Comparison of ENCODE assay signal across 10 cellular contexts in genomic region chr19:37227996-37228395, GRCh38. TPM values are rescaled to one million over a fixed set of nuclear protein-coding genes. Genes with fewer than 3 reads are reported as not detected.
DNase-seq lines count a peak whose midpoint lies in the region; ATAC-seq and TF ChIP-seq lines count a peak whose summit lies in the region.
"Had no signal": no experiment of that assay in that cellular context is flagged by ENCODE, and none has a peak within 500 bp of the region (broad histone marks: within the 10 kb centered on the region; RNA-seq: fewer than 3 reads in every experiment).

No MANE protein-coding gene starts in this region.

- H3K4me1 ChIP-seq in Caco-2 (no peaks in the 10 kb centered on the region), lower lobe of right lung (no peaks in the 10 kb centered on the region)

- H3K36me3 ChIP-seq in Caco-2 (ENCODE audit: control insufficient read depth, insufficient read depth, low read length) = no peaks in the 10 kb centered on the region
- H3K36me3 ChIP-seq in lower lobe of right lung = peaks cover 78% of the 10 kb centered on the region

- BruUV-seq in Caco-2 (replicated peaks; lab: Mats Ljungman, UMichigan) = no TSS peak

- H3K27me3 ChIP-seq in Caco-2 (replicated peaks; ENCODE audit: control insufficient read depth, insufficient read depth, low read length) (no peaks in the 10 kb centered on the region), lower lobe of right lung (ENCODE audit: low read depth) (no peaks in the 10 kb centered on the region)

- no peaks in the 10 kb centered on the region for H3K27me3 Mint-ChIP-seq in Caco-2 (ENCODE audit: insufficient read depth, unreplicated experiment)
- no peaks in the 10 kb centered on the region for H3K27me3 Mint-ChIP-seq in activated naive CD8-positive, alpha-beta T cell treated with anti-CD3 and anti-CD28 coated beads, Interleukin-2, amount 50 U/mL, for 24 hours
- H3K27me3 Mint-ChIP-seq: activated naive CD4-positive, alpha-beta T cell treated with anti-CD3 and anti-CD28 coated beads, Interleukin-2, amount 50 U/mL, for 24 hours; naive B cell had no signal

- intact Hi-C loops in Caco-2 (cut with micrococcal nuclease; ENCODE audit: unreplicated experiment) (no loop called here), lower lobe of right lung (cut with DNase I) (no loop called here)

- no peak overlapping the region for H3K4me3 ChIP-seq in Caco-2 (ENCODE audit: low read depth, low read length)
- H3K4me3 ChIP-seq in HFF-Myc (replicated peaks; ENCODE audit: low read depth, low read length) = no peak overlapping the region
- no peak overlapping the region for H3K4me3 ChIP-seq in lower lobe of right lung

- no peak for ATAC-seq in activated naive CD8-positive, alpha-beta T cell treated with anti-CD3 and anti-CD28 coated beads, Interleukin-2, amount 50 U/mL, for 24 hours
- ATAC-seq in lower lobe of right lung = no peak
- no peak for ATAC-seq in GM21717 (IDR thresholded peaks at IDR 0.05; ENCODE audit: unreplicated experiment)

- peak; percentile 52 to 72 for TF ChIP-seq CTCF in Caco-2 (IDR thresholded peaks at IDR 0.05; ENCODE audit: insufficient read depth in 1 of 2, low read depth in 1 of 2, low read length in 1 of 2, severe bottlenecking in 1 of 2, unreplicated experiment in 1 of 2)
- peak; percentile 53 for TF ChIP-seq CTCF in HFF-Myc (IDR thresholded peaks at IDR 0.05; ENCODE audit: low read depth, low read length, missing control alignments)
- peak; percentile 48 for TF ChIP-seq CTCF in lower lobe of right lung (IDR thresholded peaks at IDR 0.05)

- DNase-seq in Caco-2 = peak in 1 of 2 experiments; percentile 59
- DNase-seq in HFF-Myc (ENCODE audit: extremely low read depth, low read depth) = no peak
- peak; percentile 40 for DNase-seq in activated naive CD8-positive, alpha-beta T cell treated with anti-CD3 and anti-CD28 coated beads, Interleukin-2, amount 50 U/mL, for 24 hours
- DNase-seq in lower lobe of right lung = no peak
- DNase-seq in activated gamma-delta T cell (lab: John Stamatoyannopoulos, UW) = no peak
- no peak for DNase-seq in SIG-M5 (lab: John Stamatoyannopoulos, UW)
- no peak for DNase-seq in DMS153 treated with DMSO at 0.1 percent for 48 hours (lab: John Stamatoyannopoulos, UW; ENCODE audit: unreplicated experiment)
- DNase-seq: naive B cell had no signal

- POLR2A ChIA-PET in Caco-2 (lab: Charles Lee) = no interaction called here

- H3K9me3 ChIP-seq in Caco-2 = peaks cover 21% of the 10 kb centered on the region
- H3K9me3 ChIP-seq in lower lobe of right lung = peaks cover 48% of the 10 kb centered on the region

- CTCF ChIA-PET in Caco-2 (lab: Charles Lee) = no interaction called here

- H3K27ac Mint-ChIP-seq in Caco-2 (ENCODE audit: unreplicated experiment) = no peak overlapping the region
- H3K27ac Mint-ChIP-seq in activated naive CD8-positive, alpha-beta T cell treated with anti-CD3 and anti-CD28 coated beads, Interleukin-2, amount 50 U/mL, for 24 hours = no peak overlapping the region
- H3K27ac Mint-ChIP-seq: activated naive CD4-positive, alpha-beta T cell treated with anti-CD3 and anti-CD28 coated beads, Interleukin-2, amount 50 U/mL, for 24 hours had no signal

- peaks cover 35% of the 10 kb centered on the region for H3K9me3 Mint-ChIP-seq in Caco-2 (ENCODE audit: unreplicated experiment)
- H3K9me3 Mint-ChIP-seq in activated naive CD8-positive, alpha-beta T cell treated with anti-CD3 and anti-CD28 coated beads, Interleukin-2, amount 50 U/mL, for 24 hours = peaks cover 34% of the 10 kb centered on the region

- no peaks in the 10 kb centered on the region for H3K4me1 Mint-ChIP-seq in Caco-2 (ENCODE audit: low read depth, unreplicated experiment)
- peaks cover 2% of the 10 kb centered on the region for H3K4me1 Mint-ChIP-seq in activated naive CD8-positive, alpha-beta T cell treated with anti-CD3 and anti-CD28 coated beads, Interleukin-2, amount 50 U/mL, for 24 hours
- H3K4me1 Mint-ChIP-seq: activated naive CD4-positive, alpha-beta T cell treated with anti-CD3 and anti-CD28 coated beads, Interleukin-2, amount 50 U/mL, for 24 hours had no signal

- no peak overlapping the region for H3K27ac ChIP-seq in lower lobe of right lung

- no peak overlapping the region for H3K4me3 Mint-ChIP-seq in Caco-2 (ENCODE audit: unreplicated experiment)
- no peak overlapping the region for H3K4me3 Mint-ChIP-seq in activated naive CD8-positive, alpha-beta T cell treated with anti-CD3 and anti-CD28 coated beads, Interleukin-2, amount 50 U/mL, for 24 hours
- H3K4me3 Mint-ChIP-seq: activated naive CD4-positive, alpha-beta T cell treated with anti-CD3 and anti-CD28 coated beads, Interleukin-2, amount 50 U/mL, for 24 hours; naive B cell had no signal

- peaks cover 50% of the 10 kb centered on the region for H3K36me3 Mint-ChIP-seq in Caco-2 (ENCODE audit: insufficient read depth, unreplicated experiment)
- peaks cover 70% of the 10 kb centered on the region for H3K36me3 Mint-ChIP-seq in activated naive CD8-positive, alpha-beta T cell treated with anti-CD3 and anti-CD28 coated beads, Interleukin-2, amount 50 U/mL, for 24 hours (ENCODE audit: low read depth)

RNA-seq across cellular contexts. Expression of gene ZNF383, which starts 10.0 kb away (rescaled TPM):
- 4.4 and 5.5 TPM in 2 replicates for total RNA-seq in Caco-2 (2022)
- 12.0 TPM for total RNA-seq in lower lobe of right lung

RNA-seq across cellular contexts. Expression of gene ZNF585B, which starts 17.7 kb away (rescaled TPM):
- total RNA-seq in Caco-2 (2022) = 5.2 and 6.6 TPM in 2 replicates
- 16.6 TPM for total RNA-seq in lower lobe of right lung

RNA-seq across cellular contexts. Expression of gene ZNF585A, which starts 55.5 kb away (rescaled TPM):
- total RNA-seq in Caco-2 (2022) (4.3 and 7.3 TPM in 2 replicates), lower lobe of right lung (14.9 TPM)
